ENCODE assay signal across 12 cellular contexts in the genomic region with DNA sequence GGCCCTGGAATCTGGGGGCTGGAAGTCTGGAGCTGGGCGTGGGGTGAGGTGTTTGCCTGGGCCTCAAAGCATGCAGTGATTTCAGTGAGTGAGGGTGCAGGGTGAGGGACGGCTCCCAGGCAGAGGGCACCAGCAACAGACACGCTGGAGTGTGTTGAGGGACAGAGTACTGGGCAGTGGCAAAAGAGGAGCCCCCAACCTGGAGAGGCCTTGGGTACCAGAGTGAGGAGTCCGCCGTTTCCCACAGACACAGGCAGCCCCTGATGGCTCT. TPM values are rescaled to one million over a fixed set of nuclear protein-coding genes. Genes with fewer than 3 reads are reported as not detected.
DNase-seq lines count a peak whose midpoint lies in the region; ATAC-seq and TF ChIP-seq lines count a peak whose summit lies in the region.
"Had no signal": no experiment of that assay in that cellular context is flagged by ENCODE, and none has a peak within 500 bp of the region (broad histone marks: within the 10 kb centered on the region; RNA-seq: fewer than 3 reads in every experiment).

No MANE protein-coding gene starts in this region.

- no peaks in the 10 kb centered on the region for H3K79me1 ChIP-seq in H9 (ENCODE audit: insufficient read depth, low read depth, low read length, poor library complexity, severe bottlenecking)

- H3K9me3 ChIP-seq in liver (ENCODE audit: control insufficient read depth in 4 of 4, low read length in 3 of 4) = no peaks in the 10 kb centered on the region
- H3K9me3 ChIP-seq in H9 (ENCODE audit: control insufficient read depth, low read depth, low read length) = no peaks in the 10 kb centered on the region
- H3K9me3 ChIP-seq: sigmoid colon, thoracic aorta had no signal

- no peak overlapping the region for H2BK20ac ChIP-seq in H9 (ENCODE audit: low read depth, low read length, poor library complexity, severe bottlenecking)

- H3K27me3 Mint-ChIP-seq in activated T-cell treated with anti-CD3 and anti-CD28 coated beads, Interleukin-2, amount 50 U/mL, for 24 hours = no peaks in the 10 kb centered on the region
- no peaks in the 10 kb centered on the region for H3K27me3 Mint-ChIP-seq in activated CD4-positive, alpha-beta memory T cell treated with anti-CD3 and anti-CD28 coated beads, Interleukin-2, amount 10 ng/mL, durations not matched to agents 7 days and 5 days
- peaks cover 31% of the 10 kb centered on the region for H3K27me3 Mint-ChIP-seq in stimulated activated memory B cell treated with anti-CD40 and anti-IgM and Interleukin-4, amounts not matched to agents 10 μg/mL and 1 μg/mL and 100 μg/mL, for 72 hours
- H3K27me3 Mint-ChIP-seq in H9 (ENCODE audit: low read depth) = peaks cover 45% of the 10 kb centered on the region

- H3K14ac ChIP-seq in H9 (ENCODE audit: insufficient read depth, low read length) = no peak overlapping the region

- H3K27ac ChIP-seq in liver (ENCODE audit: low read depth in 1 of 2, low read length in 2 of 2) (peak overlapping the region; percentile 49 to 75), H9 (ENCODE audit: insufficient read length, low read depth, low read length) (no peak overlapping the region)
- H3K27ac ChIP-seq: sigmoid colon, thoracic aorta had no signal

- WGBS in liver = 89% methylated on average over 5 of the region's 5 CpGs
- no CpG with 5 or more reads among the region's 5 CpGs for WGBS in H9 (ENCODE audit: extremely low coverage, insufficient read length, low lambda C conversion rate)

- H3K27ac Mint-ChIP-seq in activated T-cell treated with anti-CD3 and anti-CD28 coated beads, Interleukin-2, amount 50 U/mL, for 24 hours = peak overlapping the region; percentile 87
- H3K27ac Mint-ChIP-seq in activated CD4-positive, alpha-beta memory T cell treated with anti-CD3 and anti-CD28 coated beads, Interleukin-2, amount 10 ng/mL, durations not matched to agents 7 days and 5 days = peak overlapping the region; percentile 91
- peak overlapping the region; percentile 3 for H3K27ac Mint-ChIP-seq in stimulated activated memory B cell treated with anti-CD40 and anti-IgM and Interleukin-4, amounts not matched to agents 10 μg/mL and 1 μg/mL and 100 μg/mL, for 72 hours
- peak overlapping the region in 1 of 3 experiments; percentile 54; a peak in 2 of 7 replicates for H3K27ac Mint-ChIP-seq in H9

- H2BK12ac ChIP-seq in H9 (ENCODE audit: insufficient read length, low read depth, low read length) = no peak overlapping the region

- H3K4ac ChIP-seq in H9 (ENCODE audit: low read depth, low read length) = no peak overlapping the region

- H3K36me3 Mint-ChIP-seq in activated T-cell treated with anti-CD3 and anti-CD28 coated beads, Interleukin-2, amount 50 U/mL, for 24 hours (ENCODE audit: low read depth) = no peaks in the 10 kb centered on the region
- H3K36me3 Mint-ChIP-seq in activated CD4-positive, alpha-beta memory T cell treated with anti-CD3 and anti-CD28 coated beads, Interleukin-2, amount 10 ng/mL, durations not matched to agents 7 days and 5 days (ENCODE audit: low read depth) = no peaks in the 10 kb centered on the region
- no peaks in the 10 kb centered on the region for H3K36me3 Mint-ChIP-seq in stimulated activated memory B cell treated with anti-CD40 and anti-IgM and Interleukin-4, amounts not matched to agents 10 μg/mL and 1 μg/mL and 100 μg/mL, for 72 hours
- H3K36me3 Mint-ChIP-seq in H9 (ENCODE audit: insufficient read depth in 1 of 3, low read depth in 3 of 3) = peaks cover 4 to 5% (median 5%) of the 10 kb centered on the region in 3 experiments; a peak in 2 of 7 replicates

- H3K56ac ChIP-seq in H9 (ENCODE audit: insufficient read length, low read depth, low read length) = no peak overlapping the region

- no peak for ATAC-seq in stimulated activated memory B cell treated with anti-CD40 and anti-IgM and Interleukin-4, amounts not matched to agents 10 μg/mL and 1 μg/mL and 100 μg/mL, for 72 hours
- ATAC-seq in GM21515 (IDR thresholded peaks at IDR 0.05; ENCODE audit: unreplicated experiment) = no peak

- no peak for TF ChIP-seq RAD21 in liver (IDR thresholded peaks at IDR 0.05)

- CTCF ChIA-PET in activated CD4-positive, alpha-beta memory T cell treated with anti-CD3 and anti-CD28 coated beads, Interleukin-2, amount 10 ng/mL, durations not matched to agents 7 days and 5 days (lab: Charles Lee) = interaction anchor here (1.2 to 3.6 kb wide), 2 partner anchors 8 to 12 kb away, joined by 4 to 26 read pairs; a partner anchor contains a TSS

- no peak overlapping the region for H3K4me3 Mint-ChIP-seq in activated T-cell treated with anti-CD3 and anti-CD28 coated beads, Interleukin-2, amount 50 U/mL, for 24 hours
- H3K4me3 Mint-ChIP-seq in activated CD4-positive, alpha-beta memory T cell treated with anti-CD3 and anti-CD28 coated beads, Interleukin-2, amount 10 ng/mL, durations not matched to agents 7 days and 5 days = no peak overlapping the region
- H3K4me3 Mint-ChIP-seq in stimulated activated memory B cell treated with anti-CD40 and anti-IgM and Interleukin-4, amounts not matched to agents 10 μg/mL and 1 μg/mL and 100 μg/mL, for 72 hours = no peak overlapping the region
- H3K4me3 Mint-ChIP-seq in H9 = peak overlapping the region in 1 of 2 experiments; percentile 4; a peak in 1 of 5 replicates
- H3K4me3 Mint-ChIP-seq: T-helper 2 cell treated with Interferon-gamma antibody and Interleukin-4, amounts not matched to agents 5 μg/mL and 100 μg/mL, for 36 hours had no signal

- H2AK5ac ChIP-seq in H9 (ENCODE audit: insufficient read length, low read length) = no peak overlapping the region

- H4K91ac ChIP-seq in H9 (ENCODE audit: insufficient read length, low read depth, low read length) = no peak overlapping the region

- no peak overlapping the region for H2BK120ac ChIP-seq in H9 (ENCODE audit: low read depth, low read length, poor library complexity, severe bottlenecking)

- DNase-seq in activated T-cell treated with anti-CD3 and anti-CD28 coated beads, Interleukin-2, amount 50 U/mL, for 24 hours = no peak
- DNase-seq in activated T-cell treated with anti-CD3 and anti-CD28 coated beads for 4 hours = no peak
- DNase-seq in activated CD4-positive, alpha-beta memory T cell treated with anti-CD3 and anti-CD28 coated beads, Interleukin-2, amount 10 ng/mL, durations not matched to agents 7 days and 5 days = no peak
- no peak for DNase-seq in H9
- no peak for DNase-seq in glomerular visceral epithelial cell (ENCODE audit: extremely low spot score)
- DNase-seq: DMS 273 treated with DMSO at 0.1 percent for 48 hours, sigmoid colon had no signal

- H3K18ac ChIP-seq in H9 (ENCODE audit: insufficient read length, low read depth, low read length) = no peak overlapping the region

- H4K5ac ChIP-seq in H9 (ENCODE audit: insufficient read length, low read depth, low read length) = no peak overlapping the region

- H3K4me2 ChIP-seq in H9 (ENCODE audit: insufficient read depth, insufficient read length, low read length) = no peak overlapping the region

- H3K4me3 ChIP-seq in liver (ENCODE audit: low read depth in 1 of 3, low read length in 3 of 3) = no peak overlapping the region
- H3K4me3 ChIP-seq: sigmoid colon, thoracic aorta had no signal

- peaks cover 35% of the 10 kb centered on the region for H3K4me1 Mint-ChIP-seq in activated T-cell treated with anti-CD3 and anti-CD28 coated beads, Interleukin-2, amount 50 U/mL, for 24 hours (ENCODE audit: low read depth)
- H3K4me1 Mint-ChIP-seq in activated CD4-positive, alpha-beta memory T cell treated with anti-CD3 and anti-CD28 coated beads, Interleukin-2, amount 10 ng/mL, durations not matched to agents 7 days and 5 days = peaks cover 27% of the 10 kb centered on the region
- peaks cover 41% of the 10 kb centered on the region for H3K4me1 Mint-ChIP-seq in stimulated activated memory B cell treated with anti-CD40 and anti-IgM and Interleukin-4, amounts not matched to agents 10 μg/mL and 1 μg/mL and 100 μg/mL, for 72 hours
- no peaks in the 10 kb centered on the region for H3K4me1 Mint-ChIP-seq in H9

- H3K4me1 ChIP-seq in liver (ENCODE audit: control insufficient read depth in 4 of 4, insufficient read depth in 4 of 4, low read length in 3 of 4) (peaks cover 30 to 57% (median 43%) of the 10 kb centered on the region in 4 donors), H9 (ENCODE audit: insufficient read depth, low read length) (no peaks in the 10 kb centered on the region)

- TF ChIP-seq CTCF in liver (IDR thresholded peaks at IDR 0.05; ENCODE audit: low read depth, low read length, missing input control) (no peak), H9 (conservative IDR thresholded peaks at IDR 0.05) (no peak)

- no peak overlapping the region for H3T11ph ChIP-seq in H9 (ENCODE audit: low read length)

- H3K27me3 ChIP-seq in liver (ENCODE audit: control insufficient read depth in 4 of 4, insufficient read depth in 4 of 4, low read length in 3 of 4) (no peaks in the 10 kb centered on the region), H9 (ENCODE audit: insufficient read depth, low read length) (no peaks in the 10 kb centered on the region)

- no peak overlapping the region for H3K9ac ChIP-seq in liver (ENCODE audit: low read depth in 1 of 2, low read length in 2 of 2)
- H3K9ac ChIP-seq in H9 (ENCODE audit: extremely low read depth, insufficient read length, low read length) = no peak overlapping the region

- no peak overlapping the region for H4K8ac ChIP-seq in H9 (replicated peaks; ENCODE audit: insufficient read length, low read depth, low read length)

- no peaks in the 10 kb centered on the region for H3K36me3 ChIP-seq in liver (ENCODE audit: control insufficient read depth in 4 of 4, insufficient read depth in 3 of 4, low read depth in 1 of 4, low read length in 3 of 4)
- H3K36me3 ChIP-seq: sigmoid colon, thoracic aorta had no signal

- H2BK5ac ChIP-seq in H9 (ENCODE audit: insufficient read length, low read length) = no peak overlapping the region

- no peaks in the 10 kb centered on the region for H4K20me1 ChIP-seq in H9 (ENCODE audit: control insufficient read depth, insufficient read depth, insufficient read length)

- no peaks in the 10 kb centered on the region for H3K79me2 ChIP-seq in H9 (ENCODE audit: insufficient read depth, low read length)

- H3K23ac ChIP-seq in H9 (ENCODE audit: insufficient read length, low read depth, low read length) = no peak overlapping the region

- H2AFZ ChIP-seq in H9 (ENCODE audit: low read length) = no peak overlapping the region

- POLR2A ChIA-PET in activated CD4-positive, alpha-beta memory T cell treated with anti-CD3 and anti-CD28 coated beads, Interleukin-2, amount 10 ng/mL, durations not matched to agents 7 days and 5 days (lab: Charles Lee) = interaction anchor here (2.4 to 5.5 kb wide), 4 partner anchors 8 to 15 kb away, joined by 16 to 32 read pairs (median 19); a partner anchor contains a TSS

- H3K9me3 Mint-ChIP-seq in activated T-cell treated with anti-CD3 and anti-CD28 coated beads, Interleukin-2, amount 50 U/mL, for 24 hours = no peaks in the 10 kb centered on the region
- no peaks in the 10 kb centered on the region for H3K9me3 Mint-ChIP-seq in activated CD4-positive, alpha-beta memory T cell treated with anti-CD3 and anti-CD28 coated beads, Interleukin-2, amount 10 ng/mL, durations not matched to agents 7 days and 5 days
- H3K9me3 Mint-ChIP-seq in stimulated activated memory B cell treated with anti-CD40 and anti-IgM and Interleukin-4, amounts not matched to agents 10 μg/mL and 1 μg/mL and 100 μg/mL, for 72 hours = no peaks in the 10 kb centered on the region
- H3K9me3 Mint-ChIP-seq in H9 = peaks cover 5 to 10% of the 10 kb centered on the region in 2 experiments

- no peak overlapping the region for H2BK15ac ChIP-seq in H9 (ENCODE audit: low read depth, low read length)

- H3K23me2 ChIP-seq in H9 (ENCODE audit: insufficient read length, low read depth, low read length, poor library complexity, severe bottlenecking) = no peaks in the 10 kb centered on the region

RNA-seq across cellular contexts. Expression of a gene that starts 12.0 kb away (rescaled TPM):
- total RNA-seq in activated CD4-positive, alpha-beta memory T cell treated with anti-CD3 and anti-CD28 coated beads, Interleukin-2, amount 10 ng/mL, durations not matched to agents 7 days and 5 days = 10 to 100 TPM; 38.5 to 41.0 TPM
- total RNA-seq in liver (10 to 100 TPM in 1 of 2 donors, 1 to 10 TPM in 1; 8.3 to 12.4 TPM), H9 (2021) (19.3 and 20.8 TPM in 2 replicates)
- polyA plus RNA-seq in liver = 1 to 10 TPM; 4.1 to 8.5 TPM

RNA-seq across cellular contexts. Expression of a gene that starts 12.4 kb away (rescaled TPM):
- total RNA-seq in activated CD4-positive, alpha-beta memory T cell treated with anti-CD3 and anti-CD28 coated beads, Interleukin-2, amount 10 ng/mL, durations not matched to agents 7 days and 5 days = 10 to 100 TPM; 68.7 to 73.4 TPM
- 10 to 100 TPM in 1 of 2 donors, 1 to 10 TPM in 1; 9.6 to 24.3 TPM for total RNA-seq in liver
- polyA plus RNA-seq in liver = 10 to 100 TPM in 1 of 2 donors, 1 to 10 TPM in 1; 7.9 to 10.7 TPM
- total RNA-seq in H9 (2021) = 46.3 and 47.1 TPM in 2 replicates
